Comparison of ENCODE assay signal across 22 cellular contexts in genomic region chr9:108655818-108656217, GRCh38.
"Had no signal": no experiment of that assay in that cellular context is flagged by ENCODE, and none has a peak within 500 bp of the region (broad histone marks: within the 10 kb centered on the region; RNA-seq: fewer than 3 reads in every experiment).

No MANE protein-coding gene starts in this region.

- DNase-seq: effector CD8-positive, alpha-beta T cell; foreskin fibroblast; gastrocnemius medialis; head of caudate nucleus; left ventricle myocardium superior; lower lobe of right lung; naive thymus-derived CD8-positive, alpha-beta T cell; nephron progenitor cell; occipital lobe; pancreas; retina; right lobe of liver; stimulated activated CD4-positive, alpha-beta T cell treated with anti-CD3 and anti-CD28 coated beads, Interleukin-12 subunit alpha, Interleukin-12 subunit beta, amount 100 ng/mL, for 4 hours; stimulated activated CD4-positive, alpha-beta T cell treated with anti-CD3 and anti-CD28 coated beads, Interleukin-1b, Interleukin-23, amount 100 ng/mL, for 48 hours; stimulated activated CD4-positive, alpha-beta T cell treated with anti-CD3 and anti-CD28 coated beads, Interleukin-4, amount 100 ng/mL, for 1 hour; stimulated activated CD8-positive, alpha-beta memory T cell treated with anti-CD3 and anti-CD28 coated beads, Interleukin-4, amount 100 ng/mL, for 48 hours; stimulated activated naive CD4-positive, alpha-beta T cell; stimulated activated naive CD8-positive, alpha-beta T cell treated with anti-CD3 and anti-CD28 coated beads, Interleukin-15, amount 100 ng/mL, for 72 hours; tibial artery had no signal

- H3K4me3 ChIP-seq: gastrocnemius medialis, lower lobe of right lung, pancreas, right lobe of liver, smooth muscle cell, tibial artery had no signal

- H3K36me3 ChIP-seq: gastrocnemius medialis, lower lobe of right lung, pancreas, right lobe of liver, tibial artery had no signal

- H3K27me3 ChIP-seq: gastrocnemius medialis, pancreas, right lobe of liver, tibial artery had no signal

- ATAC-seq: esophagus mucosa; gastrocnemius medialis; left ventricle myocardium superior; lower lobe of right lung; naive thymus-derived CD8-positive, alpha-beta T cell; pancreas; right lobe of liver; stimulated activated naive CD8-positive, alpha-beta T cell treated with anti-CD3 and anti-CD28 coated beads, Interleukin-15, amount 100 ng/mL, for 72 hours had no signal

- H3K9me3 ChIP-seq: pancreas, right lobe of liver had no signal

- H3K4me2 ChIP-seq: smooth muscle cell had no signal

- H3K27ac ChIP-seq: epithelial cell of prostate, gastrocnemius medialis, lower lobe of right lung, pancreas, right lobe of liver, tibial artery had no signal

- H3K4me1 ChIP-seq: gastrocnemius medialis, lower lobe of right lung, pancreas, right lobe of liver, tibial artery had no signal
